In the genomic region with DNA sequence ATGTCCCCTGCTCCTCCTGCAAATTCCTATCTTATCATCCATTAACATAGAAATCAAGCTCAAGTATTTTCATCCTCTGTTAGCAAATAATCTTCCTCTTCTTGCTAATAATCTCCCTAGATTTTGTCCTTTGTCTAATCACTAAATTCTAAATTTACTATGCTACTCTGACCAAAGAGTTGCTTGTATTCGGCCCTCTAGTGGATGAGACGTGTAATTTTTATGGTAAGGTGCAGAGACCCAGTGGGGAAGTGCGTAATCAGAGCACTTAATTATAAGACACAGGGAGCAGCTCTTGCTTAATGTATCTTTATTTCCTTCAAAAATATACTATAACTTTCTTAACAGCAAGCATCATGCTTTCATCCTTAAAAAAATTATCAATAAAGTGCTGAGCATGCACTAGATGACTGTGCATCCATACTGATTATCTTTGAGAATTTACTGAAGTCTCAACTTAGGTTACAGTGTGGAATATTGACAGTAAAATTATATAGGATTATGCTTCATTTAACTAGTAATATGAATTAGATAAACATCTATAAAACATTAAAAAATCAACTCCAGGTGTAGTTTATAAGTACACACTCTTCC, we compare ENCODE assay signal across 10 cellular contexts.
DNase-seq lines count a peak whose midpoint lies in the region; ATAC-seq and TF ChIP-seq lines count a peak whose summit lies in the region.
"Had no signal": no experiment of that assay in that cellular context is flagged by ENCODE, and none has a peak within 500 bp of the region (broad histone marks: within the 10 kb centered on the region; RNA-seq: fewer than 3 reads in every experiment).

No MANE protein-coding gene starts in this region.

- H3K27ac Mint-ChIP-seq in endothelial cell (ENCODE audit: unreplicated experiment) = no peak overlapping the region
- H3K27ac Mint-ChIP-seq: activated naive CD4-positive, alpha-beta T cell treated with anti-CD3 and anti-CD28 coated beads, Interleukin-2, amount 50 U/mL, for 24 hours had no signal

- H3K9me3 Mint-ChIP-seq in endothelial cell (ENCODE audit: unreplicated experiment) = no peaks in the 10 kb centered on the region
- H3K9me3 Mint-ChIP-seq: activated naive CD4-positive, alpha-beta T cell treated with anti-CD3 and anti-CD28 coated beads, Interleukin-2, amount 50 U/mL, for 24 hours had no signal

- TF ChIP-seq CTCF in Panc1 (IDR thresholded peaks at IDR 0.05) (peak; percentile 68; the same call in 1 of the 2 replicates), endothelial cell (IDR thresholded peaks at IDR 0.05; ENCODE audit: unreplicated experiment) (peak; percentile 89)

- POLR2A ChIA-PET in Panc1 (lab: Charles Lee) = no interaction called here

- no peaks in the 10 kb centered on the region for H3K9me3 ChIP-seq in Panc1 (ENCODE audit: control insufficient read depth, insufficient read depth, low read depth, low read length)
- H3K9me3 ChIP-seq: BLaER1 treated with 17β-estradiol and CSF1 and Interleukin-3, amounts not matched to agents 10 nM and 100 nM had no signal

- H3K4me1 Mint-ChIP-seq in endothelial cell (ENCODE audit: unreplicated experiment) = no peaks in the 10 kb centered on the region
- H3K4me1 Mint-ChIP-seq: activated naive CD4-positive, alpha-beta T cell treated with anti-CD3 and anti-CD28 coated beads, Interleukin-2, amount 50 U/mL, for 24 hours had no signal

- CTCF ChIA-PET in Panc1 (lab: Charles Lee) = no interaction called here

- no peak overlapping the region for H3K4me3 Mint-ChIP-seq in endothelial cell (ENCODE audit: unreplicated experiment)
- H3K4me3 Mint-ChIP-seq: activated naive CD4-positive, alpha-beta T cell treated with anti-CD3 and anti-CD28 coated beads, Interleukin-2, amount 50 U/mL, for 24 hours had no signal

- DNase-seq in NCI-H1105 treated with DMSO at 0.1 percent for 48 hours (lab: John Stamatoyannopoulos, UW) = peak; percentile 11
- no peak for DNase-seq in NCI-H1105 (lab: John Stamatoyannopoulos, UW)
- peak; percentile 18 for DNase-seq in Panc1 (ENCODE audit: low read depth, low spot score)
- DNase-seq in endothelial cell (ENCODE audit: low spot score) = no peak
- peak; percentile 24 for DNase-seq in mucosa of gallbladder (ENCODE audit: low spot score)
- no peak for DNase-seq in T-helper 9 cell

- in situ Hi-C loops in Panc1 (cut with HindIII; ENCODE audit: low pct_unique_long_range_greater_than_20kb, low sequenced_read_pairs) = no loop called here

- no peaks in the 10 kb centered on the region for H3K36me3 Mint-ChIP-seq in endothelial cell (ENCODE audit: low read depth, unreplicated experiment)
- H3K36me3 Mint-ChIP-seq: activated naive CD4-positive, alpha-beta T cell treated with anti-CD3 and anti-CD28 coated beads, Interleukin-2, amount 50 U/mL, for 24 hours had no signal

- no peaks in the 10 kb centered on the region for H3K27me3 ChIP-seq in Panc1 (ENCODE audit: control insufficient read depth, insufficient read depth, low read length)
- H3K27me3 ChIP-seq: BLaER1 treated with 17β-estradiol and CSF1 and Interleukin-3, amounts not matched to agents 10 nM and 100 nM had no signal

- intact Hi-C loops in Panc1 (cut with micrococcal nuclease; ENCODE audit: unreplicated experiment) = loop anchor here (2.0 kb wide), 1 partner anchor 406 kb away; no protein-coding TSS in a partner anchor

- H3K4me1 ChIP-seq in Panc1 (ENCODE audit: control insufficient read depth, insufficient read depth, low read length) = no peaks in the 10 kb centered on the region
- H3K4me1 ChIP-seq: BLaER1 treated with 17β-estradiol and CSF1 and Interleukin-3, amounts not matched to agents 10 nM and 100 nM had no signal

- no peaks in the 10 kb centered on the region for H3K36me3 ChIP-seq in Panc1 (ENCODE audit: control insufficient read depth, insufficient read depth, low read length)
- H3K36me3 ChIP-seq: BLaER1 treated with 17β-estradiol and CSF1 and Interleukin-3, amounts not matched to agents 10 nM and 100 nM had no signal

- ATAC-seq in GM19455 (IDR thresholded peaks at IDR 0.05; ENCODE audit: unreplicated experiment) = peak; percentile 88
- ATAC-seq in HG03439 (IDR thresholded peaks at IDR 0.05; ENCODE audit: unreplicated experiment) = peak; percentile 86
- peak; percentile 77; the same call in 1 of the 2 replicates for ATAC-seq in Panc1

- no peak overlapping the region for H3K27ac ChIP-seq in Panc1 (ENCODE audit: low read length)
- H3K27ac ChIP-seq: BLaER1 treated with 17β-estradiol and CSF1 and Interleukin-3, amounts not matched to agents 10 nM and 100 nM had no signal

- H3K4me3 ChIP-seq in Panc1 (ENCODE audit: low read depth in 2 of 2, low read length in 2 of 2) = no peak overlapping the region
- H3K4me3 ChIP-seq: BLaER1 treated with 17β-estradiol and CSF1 and Interleukin-3, amounts not matched to agents 10 nM and 100 nM had no signal

- H3K27me3 Mint-ChIP-seq in endothelial cell (ENCODE audit: unreplicated experiment) = no peaks in the 10 kb centered on the region

- no TSS peak for BruUV-seq in Panc1 (replicated peaks; lab: Mats Ljungman, UMichigan)

Comparison
In these comparisons a context has a peak if more than half of its experiments do, and no peak if none do; other contexts are left out.
1. DNase-seq: peak in NCI-H1105 treated with DMSO at 0.1 percent for 48 hours (single experiment), Panc1 (single experiment) and mucosa of gallbladder (single experiment); none in NCI-H1105 (single experiment), endothelial cell (single experiment) and T-helper 9 cell (single experiment).
2. Peak in every context shown above with its lines, with median percentiles within 50 percentile points of each other: ATAC-seq.